ENCODE assay signal across 8 cellular contexts in genomic region chr10:105797234-105797890, GRCh38.
DNase-seq lines count a peak whose midpoint lies in the region; ATAC-seq and TF ChIP-seq lines count a peak whose summit lies in the region.

No MANE protein-coding gene starts in this region.

- H3K36me3 ChIP-seq in Panc1 (ENCODE audit: control insufficient read depth, insufficient read depth, low read length) (no peaks in the 10 kb centered on the region), stomach (no peaks in the 10 kb centered on the region)

- in situ Hi-C loops in Panc1 (cut with HindIII; ENCODE audit: low pct_unique_long_range_greater_than_20kb, low sequenced_read_pairs), result no loop called here

- H3K4me1 ChIP-seq in Panc1 (ENCODE audit: control insufficient read depth, insufficient read depth, low read length) (no peaks in the 10 kb centered on the region), stomach (no peaks in the 10 kb centered on the region)

- TF ChIP-seq CTCF in Panc1 (IDR thresholded peaks at IDR 0.05) (peak; percentile 75), stomach (IDR thresholded peaks at IDR 0.05) (peak in 5 of 7 experiments; percentile 41 to 49 (median 45))

- no peak overlapping the region for H3K27ac ChIP-seq in Panc1 (ENCODE audit: low read length)
- H3K27ac ChIP-seq in stomach, result no peak overlapping the region

- DNase-seq in Panc1 (ENCODE audit: low read depth, low spot score), result peak; percentile 15
- no peak for DNase-seq in Right ventricle myocardium superior
- no peak for DNase-seq in stomach
- no peak for DNase-seq in COR-L47 (lab: John Stamatoyannopoulos, UW)

- H3K27me3 ChIP-seq in Panc1 (ENCODE audit: control insufficient read depth, insufficient read depth, low read length) (no peaks in the 10 kb centered on the region), stomach (no peaks in the 10 kb centered on the region)

- 37 to 55% (median 41%) methylated on average over 6 of the region's 6 CpGs for WGBS in stomach, 5 donors

- BruUV-seq in Panc1 (replicated peaks; lab: Mats Ljungman, UMichigan), result no TSS peak

- ATAC-seq in GM18502 (IDR thresholded peaks at IDR 0.05; ENCODE audit: poor library complexity, unreplicated experiment), result peak; percentile 66
- ATAC-seq in HG03060 (IDR thresholded peaks at IDR 0.05; ENCODE audit: low read depth, unreplicated experiment), result peak; percentile 73
- ATAC-seq in Panc1, result no peak
- ATAC-seq in Right ventricle myocardium superior (ENCODE audit: poor library complexity), result peak; percentile 79
- ATAC-seq in HG02588 (IDR thresholded peaks at IDR 0.05; ENCODE audit: unreplicated experiment), result no peak
- no peak for ATAC-seq in HG03280 (IDR thresholded peaks at IDR 0.05; ENCODE audit: unreplicated experiment)

- no peak for TF ChIP-seq POLR2A in stomach (IDR thresholded peaks at IDR 0.05)

- H3K9me3 ChIP-seq in Panc1 (ENCODE audit: control insufficient read depth, insufficient read depth, low read depth, low read length) (no peaks in the 10 kb centered on the region), stomach (no peaks in the 10 kb centered on the region)

- TF ChIP-seq EP300 in stomach (IDR thresholded peaks at IDR 0.05), result no peak

- POLR2A ChIA-PET in Panc1 (lab: Charles Lee), result no interaction called here

- intact Hi-C loops in Panc1 (cut with micrococcal nuclease; ENCODE audit: unreplicated experiment) (loop anchor here (10.0 kb wide), 1 partner anchor 377 kb away; no protein-coding TSS in a partner anchor), Right ventricle myocardium superior (cut with DNase I) (no loop called here), stomach (cut with DNase I; ENCODE audit: low total_unique reads) (no loop called here)

- CTCF ChIA-PET in Panc1 (lab: Charles Lee), result no interaction called here

- H3K4me3 ChIP-seq in Panc1 (ENCODE audit: low read depth in 2 of 2, low read length in 2 of 2) (no peak overlapping the region), stomach (peak overlapping the region in 1 of 4 donors; percentile 7)

Comparison
In these comparisons a context has a peak if more than half of its experiments do, and no peak if none do; other contexts are left out.
1. ATAC-seq: peak in GM18502 (single experiment), HG03060 (single experiment) and Right ventricle myocardium superior (single experiment); none in Panc1 (single experiment), HG02588 (single experiment) and HG03280 (single experiment).